Comparison of ENCODE assay signal across 1 cellular context in genomic region chr17:28576758-28577465, GRCh38.
TF ChIP-seq lines count a peak whose summit lies in the region.

ALDOC (minus strand) TSS chr17:28576895; CDS start chr17:28575532, 1,363 bp downstream.

TF ChIP-seq in HepG2, 621 proteins besides CTCF, POLR2A, EP300 and RAD21 (continued from another document and continues in another):
- TF ChIP-seq UBTF (CRISPR knock-in tag; IDR thresholded peaks at IDR 0.05), result no peak
- TF ChIP-seq FOXP4 (CRISPR knock-in tag; IDR thresholded peaks at IDR 0.05), result no peak
- TF ChIP-seq TEAD2 (CRISPR knock-in tag; IDR thresholded peaks at IDR 0.05), result no peak; the same call in 1 of the 2 replicates
- no peak; the same call in 1 of the 2 replicates for TF ChIP-seq POGZ (CRISPR knock-in tag; IDR thresholded peaks at IDR 0.05)
- TF ChIP-seq ZNF784 (CRISPR knock-in tag; IDR thresholded peaks at IDR 0.05; ENCODE audit: borderline replicate concordance), result no peak
- TF ChIP-seq CREB1 (IDR thresholded peaks at IDR 0.05), result peak; percentile 47
- TF ChIP-seq CREB1 (CRISPR knock-in tag; IDR thresholded peaks at IDR 0.05), result 0 out of 2 replicates have a peak, but pooled peaks have one; percentile 31
- no peak for TF ChIP-seq ZNF235 (CRISPR knock-in tag; IDR thresholded peaks at IDR 0.05; ENCODE audit: borderline replicate concordance)
- no peak for TF ChIP-seq GPBP1L1 (CRISPR knock-in tag; IDR thresholded peaks at IDR 0.05)
- peak; percentile 53 to 61; a peak in 2 of 4 replicates for TF ChIP-seq NR2F1 (CRISPR knock-in tag; IDR thresholded peaks at IDR 0.05)
- no peak for TF ChIP-seq ZNF75D (CRISPR knock-in tag; IDR thresholded peaks at IDR 0.05; ENCODE audit: borderline replicate concordance)
- peak; percentile 67; the same call in 1 of the 2 replicates for TF ChIP-seq NR2C2 (CRISPR knock-in tag; IDR thresholded peaks at IDR 0.05; ENCODE audit: borderline replicate concordance)
- TF ChIP-seq NR3C1 (CRISPR knock-in tag; IDR thresholded peaks at IDR 0.05), result no peak
- peak; percentile 39; the same call in 1 of the 2 replicates for TF ChIP-seq THAP11 (CRISPR knock-in tag; IDR thresholded peaks at IDR 0.05)
- TF ChIP-seq JARID2 (CRISPR knock-in tag; IDR thresholded peaks at IDR 0.05; ENCODE audit: insufficient replicate concordance), result no peak
- no peak for TF ChIP-seq ZSCAN22 (CRISPR knock-in tag; IDR thresholded peaks at IDR 0.05)
- peak; percentile 77 for TF ChIP-seq ERF (CRISPR knock-in tag; IDR thresholded peaks at IDR 0.05)
- peak; percentile 68; the same call in 1 of the 2 replicates for TF ChIP-seq FOXK1 (CRISPR knock-in tag; IDR thresholded peaks at IDR 0.05; ENCODE audit: borderline replicate concordance, low read depth)
- peak; percentile 72; the same call in 1 of the 2 replicates for TF ChIP-seq MIXL1 (CRISPR knock-in tag; IDR thresholded peaks at IDR 0.05)
- no peak for TF ChIP-seq SMC3 (IDR thresholded peaks at IDR 0.05; ENCODE audit: low read length)
- no peak for TF ChIP-seq ZNF607 (CRISPR knock-in tag; IDR thresholded peaks at IDR 0.05; ENCODE audit: borderline replicate concordance)
- TF ChIP-seq YY1 (IDR thresholded peaks at IDR 0.05; ENCODE audit: insufficient read depth, insufficient replicate concordance, low read depth, low read length), result no peak
- TF ChIP-seq SUZ12 (IDR thresholded peaks at IDR 0.05; ENCODE audit: low read depth, low read length), result no peak
- no peak for TF ChIP-seq SRSF9 (IDR thresholded peaks at IDR 0.05; ENCODE audit: borderline replicate concordance, insufficient read depth, low read depth, low read length, poor library complexity, severe bottlenecking)
- TF ChIP-seq PRDM10 (CRISPR knock-in tag; IDR thresholded peaks at IDR 0.05; ENCODE audit: low read depth), result 0 out of 2 replicates have a peak, but pooled peaks have one; percentile 37
- peak; percentile 76; the same call in 1 of the 2 replicates for TF ChIP-seq ZNF441 (CRISPR knock-in tag; IDR thresholded peaks at IDR 0.05; ENCODE audit: borderline replicate concordance)
- no peak for TF ChIP-seq ZSCAN20 (CRISPR knock-in tag; IDR thresholded peaks at IDR 0.05; ENCODE audit: borderline replicate concordance)
- TF ChIP-seq ZSCAN12 (CRISPR knock-in tag; IDR thresholded peaks at IDR 0.05), result no peak
- no peak; the same call in 1 of the 2 replicates for TF ChIP-seq NCOR1 (IDR thresholded peaks at IDR 0.05; ENCODE audit: borderline replicate concordance, low read length)
- TF ChIP-seq ZC3H4 (CRISPR knock-in tag; IDR thresholded peaks at IDR 0.05; ENCODE audit: borderline replicate concordance), result no peak
- TF ChIP-seq HOXA3 (CRISPR knock-in tag; IDR thresholded peaks at IDR 0.05), result peak; percentile 80
- peak; percentile 53; the same call in 1 of the 2 replicates for TF ChIP-seq ZNF7 (CRISPR knock-in tag; IDR thresholded peaks at IDR 0.05)
- TF ChIP-seq ZFY (CRISPR knock-in tag; IDR thresholded peaks at IDR 0.05), result no peak
- TF ChIP-seq TGIF2 (CRISPR knock-in tag; IDR thresholded peaks at IDR 0.05), result 0 out of 2 replicates have a peak, but pooled peaks have one; percentile 53
- TF ChIP-seq NAIF1 (CRISPR knock-in tag; IDR thresholded peaks at IDR 0.05; ENCODE audit: borderline replicate concordance), result no peak
- no peak for TF ChIP-seq ZNF577 (CRISPR knock-in tag; IDR thresholded peaks at IDR 0.05; ENCODE audit: borderline replicate concordance, low read depth)
- TF ChIP-seq KLF13 (CRISPR knock-in tag; IDR thresholded peaks at IDR 0.05), result no peak
- 0 out of 2 replicates have a peak, but pooled peaks have one; percentile 58 for TF ChIP-seq ZFP36L1 (CRISPR knock-in tag; IDR thresholded peaks at IDR 0.05)
- no peak for TF ChIP-seq ZNF317 (CRISPR knock-in tag; IDR thresholded peaks at IDR 0.05)
- no peak for TF ChIP-seq ZNF609 (CRISPR knock-in tag; IDR thresholded peaks at IDR 0.05; ENCODE audit: borderline replicate concordance)
- TF ChIP-seq HDAC2 (CRISPR knock-in tag; IDR thresholded peaks at IDR 0.05), result peak; percentile 70
- no peak for TF ChIP-seq KDM5B (CRISPR knock-in tag; IDR thresholded peaks at IDR 0.05; ENCODE audit: borderline replicate concordance)
- no peak for TF ChIP-seq MED13 (CRISPR knock-in tag; IDR thresholded peaks at IDR 0.05)
- no peak for TF ChIP-seq THAP8 (CRISPR knock-in tag; IDR thresholded peaks at IDR 0.05; ENCODE audit: borderline replicate concordance)
- TF ChIP-seq ZFYVE20 (CRISPR knock-in tag; IDR thresholded peaks at IDR 0.05; ENCODE audit: borderline replicate concordance, low read depth), result no peak
- no peak for TF ChIP-seq TBP (CRISPR knock-in tag; IDR thresholded peaks at IDR 0.05)
- TF ChIP-seq IRF2 (CRISPR knock-in tag; IDR thresholded peaks at IDR 0.05), result no peak
- TF ChIP-seq SNAPC5 (CRISPR knock-in tag; IDR thresholded peaks at IDR 0.05; ENCODE audit: borderline replicate concordance), result no peak
- TF ChIP-seq NFE2 (CRISPR knock-in tag; IDR thresholded peaks at IDR 0.05), result no peak
- no peak for TF ChIP-seq NR1H2 (CRISPR knock-in tag; IDR thresholded peaks at IDR 0.05; ENCODE audit: borderline replicate concordance, low read depth)
- peak; percentile 88 for TF ChIP-seq TFE3 (CRISPR knock-in tag; IDR thresholded peaks at IDR 0.05)
- no peak for TF ChIP-seq MBD4 (IDR thresholded peaks at IDR 0.05; ENCODE audit: borderline replicate concordance, low read length)
